Comparison of ENCODE assay signal across 8 cellular contexts in the genomic region with DNA sequence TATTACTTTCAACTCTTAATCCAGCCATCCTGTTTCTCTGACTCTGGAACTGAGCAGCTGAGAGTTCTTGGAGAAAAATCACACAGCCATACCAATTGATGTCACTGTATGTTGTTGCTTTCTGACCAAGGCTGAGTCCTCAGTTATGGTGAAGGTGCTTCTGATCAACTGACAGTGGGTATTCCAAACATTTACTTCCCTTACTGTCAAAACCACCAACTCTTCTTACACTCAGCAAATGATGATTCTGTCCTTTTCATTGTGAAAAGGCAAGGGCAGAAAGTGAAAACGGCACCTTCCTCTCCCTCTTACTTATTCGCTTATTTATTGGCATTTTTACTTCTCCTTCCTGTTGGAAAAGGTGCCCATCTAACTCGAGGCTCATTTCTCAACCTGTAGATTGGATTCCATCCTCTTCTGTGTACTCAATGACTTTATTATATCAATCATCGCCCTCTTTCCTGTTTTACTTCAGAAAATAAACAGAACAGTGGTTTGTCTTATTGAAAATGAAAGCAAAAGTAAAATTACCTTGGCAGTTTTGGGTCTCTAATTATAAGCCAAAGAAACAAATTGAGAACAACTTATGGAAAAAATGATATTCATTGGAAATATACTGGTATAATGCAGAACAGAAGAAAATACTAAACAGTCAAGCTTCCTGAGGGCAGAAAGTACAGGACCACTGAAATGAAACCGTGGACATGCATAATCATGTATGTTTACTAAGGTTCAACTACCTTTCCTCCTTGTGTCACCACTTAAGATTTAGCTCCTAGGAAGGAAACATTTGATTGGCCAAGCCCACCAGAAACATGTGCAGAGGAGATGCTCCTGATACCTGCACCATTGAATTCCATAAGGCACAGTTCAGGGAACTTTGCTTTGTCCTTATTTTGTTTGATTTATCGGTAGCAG.
DNase-seq lines count a peak whose midpoint lies in the region; ATAC-seq and TF ChIP-seq lines count a peak whose summit lies in the region.

No MANE protein-coding gene starts in this region.

- H3K27ac ChIP-seq in body of pancreas (peak overlapping the region; percentile 45 to 61 (median 46)), GM23338 (ENCODE audit: low read depth) (no peak overlapping the region)

- ATAC-seq in GM19351 (IDR thresholded peaks at IDR 0.05; ENCODE audit: unreplicated experiment) (peak; percentile 17), HG03571 (IDR thresholded peaks at IDR 0.05; ENCODE audit: unreplicated experiment) (peak; percentile 5), body of pancreas (peak; percentile 53), GM23338 (no peak)

- H3K4me3 ChIP-seq in body of pancreas, result no peak overlapping the region
- H3K4me3 ChIP-seq in mononuclear cell (ENCODE audit: low read length), result peak overlapping the region; percentile 28
- no peak overlapping the region for H3K4me3 ChIP-seq in GM23338
- H3K4me3 ChIP-seq in BE2C (ENCODE audit: low read depth, low read length), result no peak overlapping the region

- DNase-seq in body of pancreas (no peak), amniotic stem cell (lab: John Stamatoyannopoulos, UW) (no peak), GM23338 (ENCODE audit: low spot score) (no peak), BE2C (no peak)
- no peak for DNase-seq in stimulated activated CD4-positive, alpha-beta T cell treated with anti-CD3 and anti-CD28 coated beads, Interleukin-15, amount 100 ng/mL, for 24 hours

- TF ChIP-seq POLR2A in body of pancreas (IDR thresholded peaks at IDR 0.05), result no peak

- H4K20me1 ChIP-seq in GM23338 (replicated peaks; ENCODE audit: insufficient read depth), result no peaks in the 10 kb centered on the region

- H3K79me2 ChIP-seq in GM23338 (replicated peaks; ENCODE audit: insufficient read depth), result no peaks in the 10 kb centered on the region

- no peaks in the 10 kb centered on the region for H3K27me3 Mint-ChIP-seq in GM23338 (ENCODE audit: insufficient read depth, low read depth, poor library complexity)

- no peaks in the 10 kb centered on the region for H3K27me3 ChIP-seq in body of pancreas
- H3K27me3 ChIP-seq in mononuclear cell (ENCODE audit: insufficient read depth, low read length), result no peaks in the 10 kb centered on the region
- no peaks in the 10 kb centered on the region for H3K27me3 ChIP-seq in GM23338 (ENCODE audit: insufficient read depth)
- H3K27me3 ChIP-seq in BE2C, result no peaks in the 10 kb centered on the region

- 19% methylated on average over 6 of the region's 6 CpGs for WGBS in body of pancreas, 2 donors

- no peaks in the 10 kb centered on the region for H3K9me2 ChIP-seq in GM23338 (ENCODE audit: insufficient read depth)

- H3K4me3 Mint-ChIP-seq in GM23338, result no peak overlapping the region

- no peak for TF ChIP-seq CTCF in body of pancreas (IDR thresholded peaks at IDR 0.05)
- TF ChIP-seq CTCF in GM23338 (conservative IDR thresholded peaks at IDR 0.05; ENCODE audit: low read depth in 2 of 2), result no peak
- no peak for TF ChIP-seq CTCF in BE2C (IDR thresholded peaks at IDR 0.05; ENCODE audit: low read depth, low read length)

- H3K4me1 ChIP-seq in body of pancreas (peaks cover 14% of the 10 kb centered on the region), mononuclear cell (ENCODE audit: insufficient read depth, low read length) (peaks cover 54% of the 10 kb centered on the region), GM23338 (ENCODE audit: insufficient read depth) (no peaks in the 10 kb centered on the region), BE2C (no peaks in the 10 kb centered on the region; the same call in 1 of the 2 replicates)

- H3K9me3 ChIP-seq in body of pancreas (no peaks in the 10 kb centered on the region), mononuclear cell (ENCODE audit: low read depth, low read length) (no peaks in the 10 kb centered on the region), BE2C (no peaks in the 10 kb centered on the region)

- H3K36me3 ChIP-seq in body of pancreas (replicated peaks in 1 of 2; ENCODE audit: insufficient read depth in 1 of 2, low read depth in 2 of 2), result no peaks in the 10 kb centered on the region
- H3K36me3 ChIP-seq in GM23338 (ENCODE audit: insufficient read depth), result no peaks in the 10 kb centered on the region
- no peaks in the 10 kb centered on the region for H3K36me3 ChIP-seq in BE2C

- H3K9me3 Mint-ChIP-seq in GM23338, result no peaks in the 10 kb centered on the region

- intact Hi-C loops in body of pancreas (cut with DNase I), result loop anchor here (5.0 kb wide), 1 partner anchor 126 kb away; no protein-coding TSS in a partner anchor

- no peak overlapping the region for H3K27ac Mint-ChIP-seq in GM23338

- H3K4me1 Mint-ChIP-seq in GM23338, result no peaks in the 10 kb centered on the region; the same call in 1 of the 3 replicates

- no peaks in the 10 kb centered on the region for H3K36me3 Mint-ChIP-seq in GM23338 (ENCODE audit: low read depth)

- no peak overlapping the region; the same call in 1 of the 2 replicates for H2AFZ ChIP-seq in GM23338

- H3K4me2 ChIP-seq in GM23338, result no peak overlapping the region

- no peaks in the 10 kb centered on the region for H3F3A ChIP-seq in GM23338 (replicated peaks; ENCODE audit: low read depth)

TF ChIP-seq in GM23338, 12 proteins besides CTCF, POLR2A, EP300 and RAD21 (continues in another document):
- no peak for TF ChIP-seq ETS1 (IDR thresholded peaks at IDR 0.05)
- no peak for TF ChIP-seq ZNF462 (CRISPR knock-in tag; IDR thresholded peaks at IDR 0.05)
